In genomic region chr19:55599468-55600335, GRCh38 we compare ENCODE assay signal across 1 cellular context.
TF ChIP-seq lines count a peak whose summit lies in the region.

Gene FIZ1 (minus strand): TSS chr19:55599517. CDS start chr19:55597865, 1,652 bp downstream.
Gene ZNF524 (plus strand): TSS chr19:55600288. CDS start chr19:55602113, 1,825 bp downstream.

TF ChIP-seq in HepG2, 621 proteins besides CTCF, POLR2A, EP300 and RAD21 (continued from another document and continues in another):
- TF ChIP-seq, protein P1, sequence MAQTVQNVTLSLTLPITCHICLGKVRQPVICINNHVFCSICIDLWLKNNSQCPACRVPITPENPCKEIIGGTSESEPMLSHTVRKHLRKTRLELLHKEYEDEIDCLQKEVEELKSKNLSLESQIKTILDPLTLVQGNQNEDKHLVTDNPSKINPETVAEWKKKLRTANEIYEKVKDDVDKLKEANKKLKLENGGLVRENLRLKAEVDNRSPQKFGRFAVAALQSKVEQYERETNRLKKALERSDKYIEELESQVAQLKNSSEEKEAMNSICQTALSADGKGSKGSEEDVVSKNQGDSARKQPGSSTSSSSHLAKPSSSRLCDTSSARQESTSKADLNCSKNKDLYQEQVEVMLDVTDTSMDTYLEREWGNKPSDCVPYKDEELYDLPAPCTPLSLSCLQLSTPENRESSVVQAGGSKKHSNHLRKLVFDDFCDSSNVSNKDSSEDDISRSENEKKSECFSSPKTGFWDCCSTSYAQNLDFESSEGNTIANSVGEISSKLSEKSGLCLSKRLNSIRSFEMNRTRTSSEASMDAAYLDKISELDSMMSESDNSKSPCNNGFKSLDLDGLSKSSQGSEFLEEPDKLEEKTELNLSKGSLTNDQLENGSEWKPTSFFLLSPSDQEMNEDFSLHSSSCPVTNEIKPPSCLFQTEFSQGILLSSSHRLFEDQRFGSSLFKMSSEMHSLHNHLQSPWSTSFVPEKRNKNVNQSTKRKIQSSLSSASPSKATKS (CRISPR knock-in tag; IDR thresholded peaks at IDR 0.05): no peak
- TF ChIP-seq FOSL2 (CRISPR knock-in tag; IDR thresholded peaks at IDR 0.05) (peak; percentile 34; the same call in 1 of the 2 replicates), SIN3A (IDR thresholded peaks at IDR 0.05; ENCODE audit: borderline replicate concordance, low read depth, low read length) (no peak), YEATS2 (CRISPR knock-in tag; IDR thresholded peaks at IDR 0.05; ENCODE audit: borderline replicate concordance) (no peak; the same call in none of the 2 replicates), ZNF652 (CRISPR knock-in tag; IDR thresholded peaks at IDR 0.05; ENCODE audit: borderline replicate concordance, low read depth) (no peak), NFKB2 (CRISPR knock-in tag; IDR thresholded peaks at IDR 0.05; ENCODE audit: borderline replicate concordance) (0 out of 2 replicates have a peak, but pooled peaks have one; percentile 34), ARNT (IDR thresholded peaks at IDR 0.05) (no peak), SMAD9 (CRISPR knock-in tag; IDR thresholded peaks at IDR 0.05) (no peak), NFAT5 (CRISPR knock-in tag; IDR thresholded peaks at IDR 0.05) (0 out of 2 replicates have a peak, but pooled peaks have one; percentile 22), ESRRA (CRISPR knock-in tag; IDR thresholded peaks at IDR 0.05; ENCODE audit: low read depth) (0 out of 2 replicates have a peak, but pooled peaks have one; percentile 57), REL (CRISPR knock-in tag; conservative IDR thresholded peaks at IDR 0.05) (no peak), ZNF17 (CRISPR knock-in tag; IDR thresholded peaks at IDR 0.05) (no peak), MAFG (CRISPR knock-in tag; IDR thresholded peaks at IDR 0.05) (no peak), HOXA9 (CRISPR knock-in tag; IDR thresholded peaks at IDR 0.05; ENCODE audit: borderline replicate concordance) (no peak), MAF1 (CRISPR knock-in tag; IDR thresholded peaks at IDR 0.05; ENCODE audit: borderline replicate concordance) (no peak), MED13 (CRISPR knock-in tag; IDR thresholded peaks at IDR 0.05) (no peak), KDM3A (CRISPR knock-in tag; IDR thresholded peaks at IDR 0.05; ENCODE audit: low read depth) (no peak), CBX5 (CRISPR knock-in tag; IDR thresholded peaks at IDR 0.05; ENCODE audit: borderline replicate concordance) (no peak), ZNF253 (CRISPR knock-in tag; IDR thresholded peaks at IDR 0.05; ENCODE audit: borderline replicate concordance) (no peak), HNF4A (CRISPR knock-in tag; IDR thresholded peaks at IDR 0.05) (no peak), ZSCAN21 (CRISPR knock-in tag; IDR thresholded peaks at IDR 0.05; ENCODE audit: borderline replicate concordance) (no peak), RFX3 (CRISPR knock-in tag; IDR thresholded peaks at IDR 0.05) (no peak), SIN3B (IDR thresholded peaks at IDR 0.05; ENCODE audit: low read length) (0 out of 2 replicates have a peak, but pooled peaks have one; percentile 13), ZHX1 (CRISPR knock-in tag; IDR thresholded peaks at IDR 0.05; ENCODE audit: low read depth) (peak; percentile 58; the same call in 1 of the 2 replicates), PHB2 (IDR thresholded peaks at IDR 0.05; ENCODE audit: partially characterized antibody) (no peak), FOXA3 (CRISPR knock-in tag; IDR thresholded peaks at IDR 0.05) (peak; percentile 15; the same call in 1 of the 2 replicates), GPBP1L1 (CRISPR knock-in tag; IDR thresholded peaks at IDR 0.05) (no peak), HNRNPL (IDR thresholded peaks at IDR 0.05; ENCODE audit: low read depth, low read length) (0 out of 2 replicates have a peak, but pooled peaks have one; percentile 47), TFDP2 (CRISPR knock-in tag; IDR thresholded peaks at IDR 0.05) (peak; percentile 94), TSC22D2 (CRISPR knock-in tag; IDR thresholded peaks at IDR 0.05; ENCODE audit: borderline replicate concordance) (0 out of 2 replicates have a peak, but pooled peaks have one; percentile 57), RBM22 (optimal IDR thresholded peaks at IDR 0.05; ENCODE audit: low read length) (peak; percentile 19), MLLT10 (CRISPR knock-in tag; IDR thresholded peaks at IDR 0.05) (no peak), ZNF101 (CRISPR knock-in tag; IDR thresholded peaks at IDR 0.05; ENCODE audit: borderline replicate concordance, low read depth) (no peak), ZFP90 (CRISPR knock-in tag; IDR thresholded peaks at IDR 0.05; ENCODE audit: borderline replicate concordance) (no peak; the same call in 1 of the 2 replicates), GABPB1 (CRISPR knock-in tag; IDR thresholded peaks at IDR 0.05) (peak; percentile 95), ZFP82 (CRISPR knock-in tag; IDR thresholded peaks at IDR 0.05; ENCODE audit: borderline replicate concordance) (no peak), ERF (CRISPR knock-in tag; IDR thresholded peaks at IDR 0.05) (peak; percentile 21), GPN1 (CRISPR knock-in tag; IDR thresholded peaks at IDR 0.05; ENCODE audit: borderline replicate concordance) (no peak), HNRNPUL1 (IDR thresholded peaks at IDR 0.05; ENCODE audit: low read depth, low read length) (no peak)
- TF ChIP-seq, protein P2, sequence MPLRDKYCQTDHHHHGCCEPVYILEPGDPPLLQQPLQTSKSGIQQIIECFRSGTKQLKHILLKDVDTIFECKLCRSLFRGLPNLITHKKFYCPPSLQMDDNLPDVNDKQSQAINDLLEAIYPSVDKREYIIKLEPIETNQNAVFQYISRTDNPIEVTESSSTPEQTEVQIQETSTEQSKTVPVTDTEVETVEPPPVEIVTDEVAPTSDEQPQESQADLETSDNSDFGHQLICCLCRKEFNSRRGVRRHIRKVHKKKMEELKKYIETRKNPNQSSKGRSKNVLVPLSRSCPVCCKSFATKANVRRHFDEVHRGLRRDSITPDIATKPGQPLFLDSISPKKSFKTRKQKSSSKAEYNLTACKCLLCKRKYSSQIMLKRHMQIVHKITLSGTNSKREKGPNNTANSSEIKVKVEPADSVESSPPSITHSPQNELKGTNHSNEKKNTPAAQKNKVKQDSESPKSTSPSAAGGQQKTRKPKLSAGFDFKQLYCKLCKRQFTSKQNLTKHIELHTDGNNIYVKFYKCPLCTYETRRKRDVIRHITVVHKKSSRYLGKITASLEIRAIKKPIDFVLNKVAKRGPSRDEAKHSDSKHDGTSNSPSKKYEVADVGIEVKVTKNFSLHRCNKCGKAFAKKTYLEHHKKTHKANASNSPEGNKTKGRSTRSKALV (CRISPR knock-in tag; IDR thresholded peaks at IDR 0.05): no peak; the same call in 1 of the 2 replicates
- TF ChIP-seq, protein P3, sequence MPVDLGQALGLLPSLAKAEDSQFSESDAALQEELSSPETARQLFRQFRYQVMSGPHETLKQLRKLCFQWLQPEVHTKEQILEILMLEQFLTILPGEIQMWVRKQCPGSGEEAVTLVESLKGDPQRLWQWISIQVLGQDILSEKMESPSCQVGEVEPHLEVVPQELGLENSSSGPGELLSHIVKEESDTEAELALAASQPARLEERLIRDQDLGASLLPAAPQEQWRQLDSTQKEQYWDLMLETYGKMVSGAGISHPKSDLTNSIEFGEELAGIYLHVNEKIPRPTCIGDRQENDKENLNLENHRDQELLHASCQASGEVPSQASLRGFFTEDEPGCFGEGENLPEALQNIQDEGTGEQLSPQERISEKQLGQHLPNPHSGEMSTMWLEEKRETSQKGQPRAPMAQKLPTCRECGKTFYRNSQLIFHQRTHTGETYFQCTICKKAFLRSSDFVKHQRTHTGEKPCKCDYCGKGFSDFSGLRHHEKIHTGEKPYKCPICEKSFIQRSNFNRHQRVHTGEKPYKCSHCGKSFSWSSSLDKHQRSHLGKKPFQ (CRISPR knock-in tag; IDR thresholded peaks at IDR 0.05; ENCODE audit: insufficient replicate concordance): no peak
- TF ChIP-seq, protein P4, sequence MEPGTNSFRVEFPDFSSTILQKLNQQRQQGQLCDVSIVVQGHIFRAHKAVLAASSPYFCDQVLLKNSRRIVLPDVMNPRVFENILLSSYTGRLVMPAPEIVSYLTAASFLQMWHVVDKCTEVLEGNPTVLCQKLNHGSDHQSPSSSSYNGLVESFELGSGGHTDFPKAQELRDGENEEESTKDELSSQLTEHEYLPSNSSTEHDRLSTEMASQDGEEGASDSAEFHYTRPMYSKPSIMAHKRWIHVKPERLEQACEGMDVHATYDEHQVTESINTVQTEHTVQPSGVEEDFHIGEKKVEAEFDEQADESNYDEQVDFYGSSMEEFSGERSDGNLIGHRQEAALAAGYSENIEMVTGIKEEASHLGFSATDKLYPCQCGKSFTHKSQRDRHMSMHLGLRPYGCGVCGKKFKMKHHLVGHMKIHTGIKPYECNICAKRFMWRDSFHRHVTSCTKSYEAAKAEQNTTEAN (CRISPR knock-in tag; conservative IDR thresholded peaks at IDR 0.05): no peak; the same call in 1 of the 2 replicates
- TF ChIP-seq, protein P5, sequence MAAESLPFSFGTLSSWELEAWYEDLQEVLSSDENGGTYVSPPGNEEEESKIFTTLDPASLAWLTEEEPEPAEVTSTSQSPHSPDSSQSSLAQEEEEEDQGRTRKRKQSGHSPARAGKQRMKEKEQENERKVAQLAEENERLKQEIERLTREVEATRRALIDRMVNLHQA (CRISPR knock-in tag; IDR thresholded peaks at IDR 0.05): no peak
- TF ChIP-seq, protein P6, sequence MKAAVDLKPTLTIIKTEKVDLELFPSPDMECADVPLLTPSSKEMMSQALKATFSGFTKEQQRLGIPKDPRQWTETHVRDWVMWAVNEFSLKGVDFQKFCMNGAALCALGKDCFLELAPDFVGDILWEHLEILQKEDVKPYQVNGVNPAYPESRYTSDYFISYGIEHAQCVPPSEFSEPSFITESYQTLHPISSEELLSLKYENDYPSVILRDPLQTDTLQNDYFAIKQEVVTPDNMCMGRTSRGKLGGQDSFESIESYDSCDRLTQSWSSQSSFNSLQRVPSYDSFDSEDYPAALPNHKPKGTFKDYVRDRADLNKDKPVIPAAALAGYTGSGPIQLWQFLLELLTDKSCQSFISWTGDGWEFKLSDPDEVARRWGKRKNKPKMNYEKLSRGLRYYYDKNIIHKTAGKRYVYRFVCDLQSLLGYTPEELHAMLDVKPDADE (CRISPR knock-in tag; IDR thresholded peaks at IDR 0.05): 0 out of 2 replicates have a peak, but pooled peaks have one; percentile 56
